ENCODE assay signal across 1 cellular context in the genomic region with DNA sequence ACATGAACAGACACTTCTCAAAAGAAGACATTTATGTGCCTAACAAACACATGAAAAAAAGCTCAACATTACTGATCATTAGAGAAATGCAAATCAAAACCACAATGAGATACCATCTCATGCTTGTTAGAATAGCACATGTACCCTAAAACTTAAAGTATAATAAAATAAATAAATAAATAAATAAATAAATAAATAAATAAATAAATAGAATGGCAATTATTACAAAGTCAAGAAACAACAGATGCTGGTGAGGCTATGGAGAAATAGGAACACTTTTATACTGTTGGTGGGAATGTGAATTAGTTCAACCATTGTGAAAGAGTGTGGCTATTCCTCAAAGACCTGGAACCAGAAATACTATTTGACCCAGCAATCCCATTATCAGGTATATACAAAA.
TF ChIP-seq lines count a peak whose summit lies in the region.

No MANE protein-coding gene starts in this region.

TF ChIP-seq in HEK293, 187 proteins besides CTCF, POLR2A, EP300 and RAD21 (continued from another document):
- TF ChIP-seq, protein P1, sequence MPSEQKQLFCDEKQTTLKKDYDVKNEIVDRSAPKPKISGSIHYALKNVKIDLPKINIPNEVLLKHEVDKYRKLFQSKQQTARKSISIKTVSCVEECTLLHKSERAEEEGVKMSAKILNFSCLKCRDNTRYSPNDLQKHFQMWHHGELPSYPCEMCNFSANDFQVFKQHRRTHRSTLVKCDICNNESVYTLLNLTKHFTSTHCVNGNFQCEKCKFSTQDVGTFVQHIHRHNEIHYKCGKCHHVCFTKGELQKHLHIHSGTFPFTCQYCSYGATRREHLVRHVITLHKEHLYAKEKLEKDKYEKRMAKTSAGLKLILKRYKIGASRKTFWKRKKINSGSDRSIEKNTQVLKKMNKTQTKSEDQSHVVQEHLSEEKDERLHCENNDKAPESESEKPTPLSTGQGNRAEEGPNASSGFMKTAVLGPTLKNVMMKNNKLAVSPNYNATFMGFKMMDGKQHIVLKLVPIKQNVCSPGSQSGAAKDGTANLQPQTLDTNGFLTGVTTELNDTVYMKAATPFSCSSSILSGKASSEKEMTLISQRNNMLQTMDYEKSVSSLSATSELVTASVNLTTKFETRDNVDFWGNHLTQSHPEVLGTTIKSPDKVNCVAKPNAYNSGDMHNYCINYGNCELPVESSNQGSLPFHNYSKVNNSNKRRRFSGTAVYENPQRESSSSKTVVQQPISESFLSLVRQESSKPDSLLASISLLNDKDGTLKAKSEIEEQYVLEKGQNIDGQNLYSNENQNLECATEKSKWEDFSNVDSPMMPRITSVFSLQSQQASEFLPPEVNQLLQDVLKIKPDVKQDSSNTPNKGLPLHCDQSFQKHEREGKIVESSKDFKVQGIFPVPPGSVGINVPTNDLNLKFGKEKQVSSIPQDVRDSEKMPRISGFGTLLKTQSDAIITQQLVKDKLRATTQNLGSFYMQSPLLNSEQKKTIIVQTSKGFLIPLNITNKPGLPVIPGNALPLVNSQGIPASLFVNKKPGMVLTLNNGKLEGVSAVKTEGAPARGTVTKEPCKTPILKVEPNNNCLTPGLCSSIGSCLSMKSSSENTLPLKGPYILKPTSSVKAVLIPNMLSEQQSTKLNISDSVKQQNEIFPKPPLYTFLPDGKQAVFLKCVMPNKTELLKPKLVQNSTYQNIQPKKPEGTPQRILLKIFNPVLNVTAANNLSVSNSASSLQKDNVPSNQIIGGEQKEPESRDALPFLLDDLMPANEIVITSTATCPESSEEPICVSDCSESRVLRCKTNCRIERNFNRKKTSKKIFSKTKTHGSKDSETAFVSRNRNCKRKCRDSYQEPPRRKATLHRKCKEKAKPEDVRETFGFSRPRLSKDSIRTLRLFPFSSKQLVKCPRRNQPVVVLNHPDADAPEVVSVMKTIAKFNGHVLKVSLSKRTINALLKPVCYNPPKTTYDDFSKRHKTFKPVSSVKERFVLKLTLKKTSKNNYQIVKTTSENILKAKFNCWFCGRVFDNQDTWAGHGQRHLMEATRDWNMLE (tag by site-specific recombination; conservative IDR thresholded peaks at IDR 0.05; ENCODE audit: low read depth), result peak; percentile 89
- peak; percentile 36 for TF ChIP-seq ZNF654 (tag by site-specific recombination; IDR thresholded peaks at IDR 0.05; ENCODE audit: low read depth)
